In genomic region chr2:196233808-196234501, GRCh38 we compare ENCODE assay signal across 8 cellular contexts.
A peak's percentile ranks its signal among the peaks of the same experiment; 100 is the strongest.
DNase-seq lines count a peak whose midpoint lies in the region; ATAC-seq lines count a peak whose summit lies in the region.

No MANE protein-coding gene starts in this region.

- H3K27ac ChIP-seq in skeletal muscle tissue (ENCODE audit: low read depth, low read length): peak overlapping the region; percentile 46

- H3K27me3 Mint-ChIP-seq in central memory CD8-positive, alpha-beta T cell: no peaks in the 10 kb centered on the region

- H3K9me3 Mint-ChIP-seq in central memory CD8-positive, alpha-beta T cell: no peaks in the 10 kb centered on the region

- no peak overlapping the region for H3K4me3 Mint-ChIP-seq in central memory CD8-positive, alpha-beta T cell

- ATAC-seq in GM21528 (IDR thresholded peaks at IDR 0.05; ENCODE audit: low FRiP score, unreplicated experiment): peak; percentile 50
- ATAC-seq in central memory CD8-positive, alpha-beta T cell (replicated peaks; ENCODE audit: extremely low read depth, poor library complexity, severe bottlenecking): peak; percentile 33

- H3K36me3 ChIP-seq in skeletal muscle tissue (ENCODE audit: control insufficient read depth in 3 of 3, insufficient read depth in 3 of 3, low read length in 3 of 3): no peaks in the 10 kb centered on the region

- H3K9ac ChIP-seq in skeletal muscle tissue (ENCODE audit: low read depth in 1 of 3, low read length in 3 of 3): no peak overlapping the region

- no peaks in the 10 kb centered on the region for H3K9me3 ChIP-seq in skeletal muscle tissue (ENCODE audit: control insufficient read depth in 3 of 3, low read length in 3 of 3)

- H3K4me1 ChIP-seq in skeletal muscle tissue (ENCODE audit: control insufficient read depth in 3 of 3, insufficient read depth in 3 of 3, low read length in 3 of 3): peaks cover 5 to 7% (median 7%) of the 10 kb centered on the region in 3 donors

- peaks cover 41% of the 10 kb centered on the region for H3K4me1 Mint-ChIP-seq in central memory CD8-positive, alpha-beta T cell

- H3K4me3 ChIP-seq in skeletal muscle tissue (ENCODE audit: low read length in 3 of 3): no peak overlapping the region

- H3K27ac Mint-ChIP-seq in central memory CD8-positive, alpha-beta T cell (ENCODE audit: low read depth): peak overlapping the region; percentile 68

- H3K36me3 Mint-ChIP-seq in central memory CD8-positive, alpha-beta T cell (ENCODE audit: insufficient read depth): peaks cover 2% of the 10 kb centered on the region

- no peaks in the 10 kb centered on the region for H3K27me3 ChIP-seq in skeletal muscle tissue (ENCODE audit: control insufficient read depth in 3 of 3, insufficient read depth in 3 of 3, low read length in 3 of 3)

- DNase-seq in EH (ENCODE audit: low read depth) (peak; percentile 24), KG1 (lab: John Stamatoyannopoulos, UW) (peak; percentile 25), DMS79 (lab: John Stamatoyannopoulos, UW) (no peak), NCI-H1105 (lab: John Stamatoyannopoulos, UW) (no peak)
- no peak for DNase-seq in central memory CD8-positive, alpha-beta T cell (ENCODE audit: low spot score in 2 of 2)
- DNase-seq in activated CD4-positive, CD25-positive, alpha-beta regulatory T cell (lab: John Stamatoyannopoulos, UW): no peak

Comparison
In these comparisons a context has a peak if more than half of its experiments do, and no peak if none do; other contexts are left out.
1. DNase-seq: peak in EH (single experiment) and KG1 (single experiment); none in central memory CD8-positive, alpha-beta T cell (0 of 2), activated CD4-positive, CD25-positive, alpha-beta regulatory T cell (0 of 4), DMS79 (single experiment) and NCI-H1105 (single experiment).